8 cellular contexts compared by ENCODE assay signal in the genomic region with DNA sequence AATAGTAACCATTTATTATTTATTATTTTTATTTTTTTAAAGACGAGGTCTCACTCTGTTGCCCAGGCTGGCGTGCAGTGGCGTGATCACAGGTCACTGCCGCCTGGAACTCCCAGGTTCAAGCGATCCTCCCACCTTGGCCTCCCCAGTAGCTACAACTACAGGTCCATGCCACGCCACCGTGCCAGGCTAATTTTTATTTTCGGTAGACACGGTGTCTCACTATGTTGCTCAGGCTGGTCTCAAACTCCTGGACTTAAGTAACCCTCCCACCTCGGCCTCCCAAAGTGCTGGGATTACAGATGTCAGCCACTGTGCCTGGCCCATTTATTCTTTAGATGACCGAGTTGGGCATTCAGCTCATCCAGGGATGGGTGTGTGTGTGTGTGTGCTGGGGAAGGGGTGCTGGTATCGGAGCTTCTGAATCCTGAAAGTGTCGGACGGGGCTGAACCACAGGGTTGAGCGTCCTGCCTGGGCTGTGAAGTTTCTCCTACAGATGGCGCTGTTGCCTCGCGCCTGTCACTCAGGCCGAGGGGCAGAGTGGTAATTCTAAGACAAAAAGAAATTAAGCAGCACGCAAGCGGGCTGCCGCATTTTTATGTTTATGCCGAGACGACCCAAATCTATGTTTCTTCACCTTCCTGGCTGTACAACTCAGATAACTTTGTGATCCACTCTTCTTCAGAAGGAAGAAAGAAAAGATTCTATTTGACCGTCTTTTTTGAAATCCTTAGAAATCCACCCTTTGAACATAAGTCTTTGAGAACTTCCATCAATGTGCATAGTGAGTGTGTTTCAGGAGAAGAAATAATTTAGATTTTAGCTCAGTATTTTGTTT.
DNase-seq lines count a peak whose midpoint lies in the region; ATAC-seq and TF ChIP-seq lines count a peak whose summit lies in the region.

No MANE protein-coding gene starts in this region.

- H3K27me3 ChIP-seq in GM06990 (replicated peaks; ENCODE audit: control insufficient read depth, insufficient read depth, low read length) (no peaks in the 10 kb centered on the region), neuronal stem cell (ENCODE audit: control insufficient read depth in 3 of 3, insufficient read depth in 3 of 3, low read depth in 1 of 3, low read length in 3 of 3) (peaks cover 0 to 6% (median 0%) of the 10 kb centered on the region in 3 experiments)

- H4K8ac ChIP-seq in neuronal stem cell (ENCODE audit: low read depth, low read length): peak overlapping the region; percentile 44

- H4K20me1 ChIP-seq in OCI-LY7 (ENCODE audit: insufficient read depth, low read length): no peaks in the 10 kb centered on the region

- H3K4ac ChIP-seq in neuronal stem cell (ENCODE audit: low read length): no peak overlapping the region

- ATAC-seq in HG03442 (IDR thresholded peaks at IDR 0.05; ENCODE audit: unreplicated experiment): peak; percentile 60
- peak; percentile 72 to 75 for ATAC-seq in activated T-cell treated with anti-CD3 and anti-CD28 coated beads, Interleukin-2, amount 50 U/mL, for 72 hours (replicated peaks in 1 of 2)

- no CpG with 5 or more reads among the region's 25 CpGs for WGBS in neuronal stem cell (ENCODE audit: extremely low coverage in 2 of 2, insufficient read length in 2 of 2, insufficient replicate concordance in 1 of 2), 2 donors

- no peak overlapping the region for H2AFZ ChIP-seq in OCI-LY7 (ENCODE audit: low read length)
- peak overlapping the region; percentile 17 for H2AFZ ChIP-seq in neuronal stem cell (ENCODE audit: low read length)

- no peak overlapping the region for H3K4me3 ChIP-seq in GM06990 (replicated peaks; ENCODE audit: low read depth, low read length)
- H3K4me3 ChIP-seq in OCI-LY7 (ENCODE audit: low read depth, low read length, poor library complexity, severe bottlenecking): no peak overlapping the region
- H3K4me3 ChIP-seq in fibroblast of pulmonary artery (replicated peaks; ENCODE audit: low read depth, low read length): no peak overlapping the region
- no peak overlapping the region for H3K4me3 ChIP-seq in neuronal stem cell (ENCODE audit: low read length in 2 of 2)

- H3K23ac ChIP-seq in neuronal stem cell (ENCODE audit: low read depth, low read length, poor library complexity): no peak overlapping the region

- peaks cover 2% of the 10 kb centered on the region for H3K27me3 Mint-ChIP-seq in activated T-cell treated with anti-CD3 and anti-CD28 coated beads, Interleukin-2, amount 50 U/mL, for 72 hours (ENCODE audit: low read depth)

- no peak overlapping the region for H2BK5ac ChIP-seq in neuronal stem cell (ENCODE audit: low read length)

- no peak overlapping the region for H2BK15ac ChIP-seq in neuronal stem cell (ENCODE audit: low read length)

- H3K4me2 ChIP-seq in OCI-LY7 (ENCODE audit: low read length) (no peak overlapping the region), neuronal stem cell (ENCODE audit: insufficient read depth, low read length, poor library complexity, severe bottlenecking) (no peak overlapping the region)

- H3K14ac ChIP-seq in neuronal stem cell (ENCODE audit: low read length): no peak overlapping the region

- POLR2A ChIA-PET in OCI-LY7 (lab: Charles Lee): no interaction called here

- no peak overlapping the region for H3K18ac ChIP-seq in neuronal stem cell (ENCODE audit: low read length)

- no peak overlapping the region for H4K91ac ChIP-seq in neuronal stem cell (ENCODE audit: low read depth, low read length, poor library complexity)

- no peaks in the 10 kb centered on the region for H3K36me3 Mint-ChIP-seq in activated T-cell treated with anti-CD3 and anti-CD28 coated beads, Interleukin-2, amount 50 U/mL, for 72 hours (ENCODE audit: insufficient read depth in 2 of 2)

- H3K27ac ChIP-seq in OCI-LY7 (ENCODE audit: low read depth, low read length, poor library complexity, severe bottlenecking) (no peak overlapping the region), neuronal stem cell (replicated peaks; ENCODE audit: low read length) (no peak overlapping the region)

- intact Hi-C loops in OCI-LY7 (cut with micrococcal nuclease; ENCODE audit: unreplicated experiment): loop anchor here (2.0 to 10.0 kb wide), 2 partner anchors 154 to 244 kb away; no protein-coding TSS in a partner anchor

- H3K79me2 ChIP-seq in OCI-LY7 (ENCODE audit: insufficient read depth, low read depth, low read length): no peaks in the 10 kb centered on the region

- no peak overlapping the region for H3K4me3 Mint-ChIP-seq in activated T-cell treated with anti-CD3 and anti-CD28 coated beads, Interleukin-2, amount 50 U/mL, for 72 hours

- H3K27ac Mint-ChIP-seq in activated T-cell treated with anti-CD3 and anti-CD28 coated beads, Interleukin-2, amount 50 U/mL, for 72 hours: no peak overlapping the region

- H2AK5ac ChIP-seq in neuronal stem cell (ENCODE audit: low read depth, low read length): no peak overlapping the region

- CTCF ChIA-PET in OCI-LY7 (lab: Charles Lee; ENCODE audit: unreplicated experiment): interaction anchor here (0.6 to 1.1 kb wide), 2 partner anchors 11 to 197 kb away, joined by 3 read pairs; no protein-coding TSS in a partner anchor

- H3K36me3 ChIP-seq in GM06990 (ENCODE audit: control insufficient read depth, insufficient read depth, low read length) (no peaks in the 10 kb centered on the region), OCI-LY7 (ENCODE audit: insufficient read depth, low read length) (no peaks in the 10 kb centered on the region), neuronal stem cell (replicated peaks in 1 of 2; ENCODE audit: control insufficient read depth in 2 of 2, insufficient read depth in 2 of 2, low read length in 2 of 2) (no peaks in the 10 kb centered on the region)

- no peaks in the 10 kb centered on the region for H3K79me1 ChIP-seq in neuronal stem cell (ENCODE audit: low read depth, low read length)

- no peaks in the 10 kb centered on the region for H3K4me1 ChIP-seq in OCI-LY7 (ENCODE audit: insufficient read depth, low read length, poor library complexity, severe bottlenecking)
- no peaks in the 10 kb centered on the region for H3K4me1 ChIP-seq in neuronal stem cell (ENCODE audit: control insufficient read depth in 2 of 2, insufficient read depth in 1 of 2, low read depth in 1 of 2, low read length in 2 of 2)

- H3K9me2 ChIP-seq in OCI-LY7 (ENCODE audit: insufficient read depth, low read length): no peaks in the 10 kb centered on the region

- H3K9me3 ChIP-seq in OCI-LY7 (ENCODE audit: low read length) (no peaks in the 10 kb centered on the region), neuronal stem cell (replicated peaks in 1 of 2; ENCODE audit: control insufficient read depth in 2 of 2, insufficient read depth in 1 of 2, low read depth in 1 of 2, low read length in 2 of 2) (no peaks in the 10 kb centered on the region)

- no peaks in the 10 kb centered on the region for H3K4me1 Mint-ChIP-seq in activated T-cell treated with anti-CD3 and anti-CD28 coated beads, Interleukin-2, amount 50 U/mL, for 72 hours (ENCODE audit: low read depth)

- DNase-seq in GM06990 (ENCODE audit: extremely low read depth, insufficient read length) (peak; percentile 25), OCI-LY7 (ENCODE audit: low spot score) (peak; percentile 55), fibroblast of pulmonary artery (ENCODE audit: low read depth) (peak; percentile 46), neuronal stem cell (ENCODE audit: low spot score) (peak; percentile 67), superior temporal gyrus (ENCODE audit: extremely low spot score) (peak; percentile 85), cortex of kidney (lab: John Stamatoyannopoulos, UW) (no peak)
- DNase-seq in activated T-cell treated with anti-CD3 and anti-CD28 coated beads, Interleukin-2, amount 50 U/mL, for 72 hours: peak; percentile 61 to 73

- no peak overlapping the region for H2BK12ac ChIP-seq in neuronal stem cell (ENCODE audit: low read length)

- no peak overlapping the region for H3K9ac ChIP-seq in neuronal stem cell (ENCODE audit: low read depth, low read length, poor library complexity)

- BruUV-seq in OCI-LY7 (replicated peaks; lab: Mats Ljungman, UMichigan): no TSS peak

- no peaks in the 10 kb centered on the region for H3K9me3 Mint-ChIP-seq in activated T-cell treated with anti-CD3 and anti-CD28 coated beads, Interleukin-2, amount 50 U/mL, for 72 hours

- peak; percentile 67 for TF ChIP-seq CTCF in GM06990 (IDR thresholded peaks at IDR 0.05; ENCODE audit: insufficient read depth, low read length, poor library complexity, severe bottlenecking)
- peak; percentile 87 for TF ChIP-seq CTCF in OCI-LY7 (conservative IDR thresholded peaks at IDR 0.05; ENCODE audit: low read length)
- TF ChIP-seq CTCF in fibroblast of pulmonary artery (IDR thresholded peaks at IDR 0.05; ENCODE audit: low read length, missing control alignments): peak; percentile 64

- H2BK120ac ChIP-seq in neuronal stem cell (ENCODE audit: low read depth, low read length): no peak overlapping the region
